1 cellular context compared by ENCODE assay signal in genomic region chr6:31158863-31159855, GRCh38.
TF ChIP-seq lines count a peak whose summit lies in the region.

No MANE protein-coding gene starts in this region.

TF ChIP-seq in K562, 482 proteins besides CTCF, POLR2A, EP300 and RAD21 (continues in another document):
- TF ChIP-seq ATF3 (IDR thresholded peaks at IDR 0.05): no peak
- TF ChIP-seq ATF3 (CRISPR knock-in tag; conservative IDR thresholded peaks at IDR 0.05): no peak
- TF ChIP-seq NUFIP1 (IDR thresholded peaks at IDR 0.05; ENCODE audit: partially characterized antibody): no peak
- TF ChIP-seq RB1 (IDR thresholded peaks at IDR 0.05; ENCODE audit: low read depth): 0 out of 2 replicates have a peak, but pooled peaks have one; percentile 31
- 0 out of 2 replicates have a peak, but pooled peaks have one; percentile 10 for TF ChIP-seq SMARCE1 (IDR thresholded peaks at IDR 0.05)
- no peak for TF ChIP-seq FUS (optimal IDR thresholded peaks at IDR 0.05; ENCODE audit: low read depth, low read length)
- TF ChIP-seq NCOR1 (IDR thresholded peaks at IDR 0.05): no peak
- TF ChIP-seq HMG20B (CRISPR knock-in tag; IDR thresholded peaks at IDR 0.05): no peak
- TF ChIP-seq ZNF584 (CRISPR knock-in tag; IDR thresholded peaks at IDR 0.05; ENCODE audit: low read depth): no peak
- no peak for TF ChIP-seq SNIP1 (IDR thresholded peaks at IDR 0.05; ENCODE audit: low read depth)
- TF ChIP-seq TAF15 (IDR thresholded peaks at IDR 0.05; ENCODE audit: low read depth, low read length): no peak
- 0 out of 2 replicates have a peak, but pooled peaks have one; percentile 0 for TF ChIP-seq TRIM25 (IDR thresholded peaks at IDR 0.05; ENCODE audit: borderline replicate concordance)
- peak; percentile 26; the same call in 1 of the 2 replicates for TF ChIP-seq EGR1 (conservative IDR thresholded peaks at IDR 0.05)
- TF ChIP-seq RFX7 (CRISPR knock-in tag; IDR thresholded peaks at IDR 0.05): no peak
- no peak for TF ChIP-seq MGA (IDR thresholded peaks at IDR 0.05)
- peak; percentile 20 for TF ChIP-seq RBBP5 (IDR thresholded peaks at IDR 0.05; ENCODE audit: borderline replicate concordance, insufficient read depth, low read length, poor library complexity, severe bottlenecking)
- no peak for TF ChIP-seq ZNF707 (CRISPR knock-in tag; conservative IDR thresholded peaks at IDR 0.05)
- no peak for TF ChIP-seq USF2 (CRISPR knock-in tag; IDR thresholded peaks at IDR 0.05)
- TF ChIP-seq CBX5 (IDR thresholded peaks at IDR 0.05; ENCODE audit: borderline replicate concordance, low read depth): no peak
- no peak for TF ChIP-seq TBL1XR1 (IDR thresholded peaks at IDR 0.05; ENCODE audit: low read length in 2 of 2)
- no peak for TF ChIP-seq FIP1L1 (IDR thresholded peaks at IDR 0.05; ENCODE audit: low read depth, low read length, poor library complexity, severe bottlenecking)
- no peak for TF ChIP-seq BCLAF1 (IDR thresholded peaks at IDR 0.05; ENCODE audit: borderline replicate concordance in 1 of 2, control insufficient read depth in 1 of 2, low read depth in 2 of 2, low read length in 1 of 2)
- TF ChIP-seq RBM14 (IDR thresholded peaks at IDR 0.05; ENCODE audit: borderline replicate concordance, insufficient read depth, low read depth, low read length): no peak
- TF ChIP-seq GABPB2 (CRISPR knock-in tag; conservative IDR thresholded peaks at IDR 0.05): no peak
- no peak for TF ChIP-seq ELK1 (CRISPR knock-in tag; IDR thresholded peaks at IDR 0.05)
- TF ChIP-seq TAF7 (tag; IDR thresholded peaks at IDR 0.05): no peak; the same call in 1 of the 2 replicates
- no peak for TF ChIP-seq TRIM28 (IDR thresholded peaks at IDR 0.05)
- no peak for TF ChIP-seq PML (IDR thresholded peaks at IDR 0.05; ENCODE audit: low read length)
- TF ChIP-seq NR0B1 (IDR thresholded peaks at IDR 0.05; ENCODE audit: partially characterized antibody): no peak
- no peak for TF ChIP-seq MTF1 (CRISPR knock-in tag; IDR thresholded peaks at IDR 0.05; ENCODE audit: borderline replicate concordance)
- no peak for TF ChIP-seq ZBTB26 (CRISPR knock-in tag; IDR thresholded peaks at IDR 0.05)
- TF ChIP-seq BACH1 (tag; IDR thresholded peaks at IDR 0.05): no peak
- TF ChIP-seq ZBTB43 (CRISPR knock-in tag; IDR thresholded peaks at IDR 0.05): no peak
- TF ChIP-seq BCOR (IDR thresholded peaks at IDR 0.05): no peak
- no peak for TF ChIP-seq SAFB2 (IDR thresholded peaks at IDR 0.05; ENCODE audit: borderline replicate concordance, low read depth, low read length, severe bottlenecking)
- TF ChIP-seq SMARCB1 (IDR thresholded peaks at IDR 0.05; ENCODE audit: insufficient read length, low read depth): no peak
- no peak for TF ChIP-seq ZNF316 (IDR thresholded peaks at IDR 0.05)
- TF ChIP-seq HMG20A (CRISPR knock-in tag; conservative IDR thresholded peaks at IDR 0.05): no peak
